ENCODE assay signal across 2 cellular contexts in the genomic region with DNA sequence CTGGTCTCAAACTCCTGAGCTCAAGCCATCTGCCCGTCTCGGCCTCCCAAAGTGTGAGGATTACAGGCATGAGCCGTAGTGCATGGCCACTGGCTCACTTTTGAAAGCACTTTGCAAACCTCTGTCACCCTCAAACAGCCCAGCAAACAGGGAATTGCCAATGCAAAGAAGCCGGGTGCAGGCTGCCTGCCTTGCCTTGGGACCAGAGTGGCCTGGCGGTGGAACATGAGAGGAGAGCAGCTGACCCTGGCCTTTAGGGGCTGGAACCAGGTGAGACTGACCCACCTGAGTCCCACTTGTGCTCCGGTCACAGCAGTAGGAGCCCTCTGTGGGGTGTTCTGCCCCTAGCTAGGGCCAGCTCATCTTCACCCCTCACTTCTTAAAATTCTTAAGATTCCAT.
TF ChIP-seq lines count a peak whose summit lies in the region.

No MANE protein-coding gene starts in this region.

TF ChIP-seq in GM23338, 12 proteins besides CTCF, POLR2A, EP300 and RAD21 (continued from another document):
- no peak for TF ChIP-seq STAT1 (IDR thresholded peaks at IDR 0.05; ENCODE audit: unreplicated experiment)
- no peak for TF ChIP-seq ZNF114 (CRISPR knock-in tag; IDR thresholded peaks at IDR 0.05)
- TF ChIP-seq, protein P1, sequence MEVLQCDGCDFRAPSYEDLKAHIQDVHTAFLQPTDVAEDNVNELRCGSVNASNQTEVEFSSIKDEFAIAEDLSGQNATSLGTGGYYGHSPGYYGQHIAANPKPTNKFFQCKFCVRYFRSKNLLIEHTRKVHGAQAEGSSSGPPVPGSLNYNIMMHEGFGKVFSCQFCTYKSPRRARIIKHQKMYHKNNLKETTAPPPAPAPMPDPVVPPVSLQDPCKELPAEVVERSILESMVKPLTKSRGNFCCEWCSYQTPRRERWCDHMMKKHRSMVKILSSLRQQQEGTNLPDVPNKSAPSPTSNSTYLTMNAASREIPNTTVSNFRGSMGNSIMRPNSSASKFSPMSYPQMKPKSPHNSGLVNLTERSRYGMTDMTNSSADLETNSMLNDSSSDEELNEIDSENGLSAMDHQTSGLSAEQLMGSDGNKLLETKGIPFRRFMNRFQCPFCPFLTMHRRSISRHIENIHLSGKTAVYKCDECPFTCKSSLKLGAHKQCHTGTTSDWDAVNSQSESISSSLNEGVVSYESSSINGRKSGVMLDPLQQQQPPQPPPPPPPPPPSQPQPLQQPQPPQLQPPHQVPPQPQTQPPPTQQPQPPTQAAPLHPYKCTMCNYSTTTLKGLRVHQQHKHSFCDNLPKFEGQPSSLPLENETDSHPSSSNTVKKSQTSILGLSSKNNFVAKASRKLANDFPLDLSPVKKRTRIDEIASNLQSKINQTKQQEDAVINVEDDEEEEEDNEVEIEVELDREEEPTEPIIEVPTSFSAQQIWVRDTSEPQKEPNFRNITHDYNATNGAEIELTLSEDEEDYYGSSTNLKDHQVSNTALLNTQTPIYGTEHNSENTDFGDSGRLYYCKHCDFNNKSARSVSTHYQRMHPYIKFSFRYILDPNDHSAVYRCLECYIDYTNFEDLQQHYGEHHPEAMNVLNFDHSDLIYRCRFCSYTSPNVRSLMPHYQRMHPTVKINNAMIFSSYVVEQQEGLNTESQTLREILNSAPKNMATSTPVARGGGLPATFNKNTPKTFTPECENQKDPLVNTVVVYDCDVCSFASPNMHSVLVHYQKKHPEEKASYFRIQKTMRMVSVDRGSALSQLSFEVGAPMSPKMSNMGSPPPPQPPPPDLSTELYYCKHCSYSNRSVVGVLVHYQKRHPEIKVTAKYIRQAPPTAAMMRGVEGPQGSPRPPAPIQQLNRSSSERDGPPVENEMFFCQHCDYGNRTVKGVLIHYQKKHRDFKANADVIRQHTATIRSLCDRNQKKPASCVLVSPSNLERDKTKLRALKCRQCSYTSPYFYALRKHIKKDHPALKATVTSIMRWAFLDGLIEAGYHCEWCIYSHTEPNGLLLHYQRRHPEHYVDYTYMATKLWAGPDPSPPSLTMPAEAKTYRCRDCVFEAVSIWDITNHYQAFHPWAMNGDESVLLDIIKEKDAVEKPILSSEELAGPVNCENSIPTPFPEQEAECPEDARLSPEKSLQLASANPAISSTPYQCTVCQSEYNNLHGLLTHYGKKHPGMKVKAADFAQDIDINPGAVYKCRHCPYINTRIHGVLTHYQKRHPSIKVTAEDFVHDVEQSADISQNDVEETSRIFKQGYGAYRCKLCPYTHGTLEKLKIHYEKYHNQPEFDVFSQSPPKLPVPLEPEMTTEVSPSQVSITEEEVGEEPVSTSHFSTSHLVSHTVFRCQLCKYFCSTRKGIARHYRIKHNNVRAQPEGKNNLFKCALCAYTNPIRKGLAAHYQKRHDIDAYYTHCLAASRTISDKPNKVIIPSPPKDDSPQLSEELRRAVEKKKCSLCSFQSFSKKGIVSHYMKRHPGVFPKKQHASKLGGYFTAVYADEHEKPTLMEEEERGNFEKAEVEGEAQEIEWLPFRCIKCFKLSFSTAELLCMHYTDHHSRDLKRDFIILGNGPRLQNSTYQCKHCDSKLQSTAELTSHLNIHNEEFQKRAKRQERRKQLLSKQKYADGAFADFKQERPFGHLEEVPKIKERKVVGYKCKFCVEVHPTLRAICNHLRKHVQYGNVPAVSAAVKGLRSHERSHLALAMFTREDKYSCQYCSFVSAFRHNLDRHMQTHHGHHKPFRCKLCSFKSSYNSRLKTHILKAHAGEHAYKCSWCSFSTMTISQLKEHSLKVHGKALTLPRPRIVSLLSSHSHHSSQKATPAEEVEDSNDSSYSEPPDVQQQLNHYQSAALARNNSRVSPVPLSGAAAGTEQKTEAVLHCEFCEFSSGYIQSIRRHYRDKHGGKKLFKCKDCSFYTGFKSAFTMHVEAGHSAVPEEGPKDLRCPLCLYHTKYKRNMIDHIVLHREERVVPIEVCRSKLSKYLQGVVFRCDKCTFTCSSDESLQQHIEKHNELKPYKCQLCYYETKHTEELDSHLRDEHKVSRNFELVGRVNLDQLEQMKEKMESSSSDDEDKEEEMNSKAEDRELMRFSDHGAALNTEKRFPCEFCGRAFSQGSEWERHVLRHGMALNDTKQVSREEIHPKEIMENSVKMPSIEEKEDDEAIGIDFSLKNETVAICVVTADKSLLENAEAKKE (CRISPR knock-in tag; IDR thresholded peaks at IDR 0.05), result no peak
- TF ChIP-seq, protein P2, sequence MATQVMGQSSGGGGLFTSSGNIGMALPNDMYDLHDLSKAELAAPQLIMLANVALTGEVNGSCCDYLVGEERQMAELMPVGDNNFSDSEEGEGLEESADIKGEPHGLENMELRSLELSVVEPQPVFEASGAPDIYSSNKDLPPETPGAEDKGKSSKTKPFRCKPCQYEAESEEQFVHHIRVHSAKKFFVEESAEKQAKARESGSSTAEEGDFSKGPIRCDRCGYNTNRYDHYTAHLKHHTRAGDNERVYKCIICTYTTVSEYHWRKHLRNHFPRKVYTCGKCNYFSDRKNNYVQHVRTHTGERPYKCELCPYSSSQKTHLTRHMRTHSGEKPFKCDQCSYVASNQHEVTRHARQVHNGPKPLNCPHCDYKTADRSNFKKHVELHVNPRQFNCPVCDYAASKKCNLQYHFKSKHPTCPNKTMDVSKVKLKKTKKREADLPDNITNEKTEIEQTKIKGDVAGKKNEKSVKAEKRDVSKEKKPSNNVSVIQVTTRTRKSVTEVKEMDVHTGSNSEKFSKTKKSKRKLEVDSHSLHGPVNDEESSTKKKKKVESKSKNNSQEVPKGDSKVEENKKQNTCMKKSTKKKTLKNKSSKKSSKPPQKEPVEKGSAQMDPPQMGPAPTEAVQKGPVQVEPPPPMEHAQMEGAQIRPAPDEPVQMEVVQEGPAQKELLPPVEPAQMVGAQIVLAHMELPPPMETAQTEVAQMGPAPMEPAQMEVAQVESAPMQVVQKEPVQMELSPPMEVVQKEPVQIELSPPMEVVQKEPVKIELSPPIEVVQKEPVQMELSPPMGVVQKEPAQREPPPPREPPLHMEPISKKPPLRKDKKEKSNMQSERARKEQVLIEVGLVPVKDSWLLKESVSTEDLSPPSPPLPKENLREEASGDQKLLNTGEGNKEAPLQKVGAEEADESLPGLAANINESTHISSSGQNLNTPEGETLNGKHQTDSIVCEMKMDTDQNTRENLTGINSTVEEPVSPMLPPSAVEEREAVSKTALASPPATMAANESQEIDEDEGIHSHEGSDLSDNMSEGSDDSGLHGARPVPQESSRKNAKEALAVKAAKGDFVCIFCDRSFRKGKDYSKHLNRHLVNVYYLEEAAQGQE (IDR thresholded peaks at IDR 0.05; ENCODE audit: unreplicated experiment), result no peak
- TF ChIP-seq, protein P3, sequence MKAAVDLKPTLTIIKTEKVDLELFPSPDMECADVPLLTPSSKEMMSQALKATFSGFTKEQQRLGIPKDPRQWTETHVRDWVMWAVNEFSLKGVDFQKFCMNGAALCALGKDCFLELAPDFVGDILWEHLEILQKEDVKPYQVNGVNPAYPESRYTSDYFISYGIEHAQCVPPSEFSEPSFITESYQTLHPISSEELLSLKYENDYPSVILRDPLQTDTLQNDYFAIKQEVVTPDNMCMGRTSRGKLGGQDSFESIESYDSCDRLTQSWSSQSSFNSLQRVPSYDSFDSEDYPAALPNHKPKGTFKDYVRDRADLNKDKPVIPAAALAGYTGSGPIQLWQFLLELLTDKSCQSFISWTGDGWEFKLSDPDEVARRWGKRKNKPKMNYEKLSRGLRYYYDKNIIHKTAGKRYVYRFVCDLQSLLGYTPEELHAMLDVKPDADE (IDR thresholded peaks at IDR 0.05), result no peak
- TF ChIP-seq EZH2 (IDR thresholded peaks at IDR 0.05; ENCODE audit: low read depth, unreplicated experiment), result no peak
- TF ChIP-seq EZH2phosphoT487 (IDR thresholded peaks at IDR 0.05; ENCODE audit: unreplicated experiment), result no peak
- TF ChIP-seq POLR2AphosphoS5 (IDR thresholded peaks at IDR 0.05; ENCODE audit: low read depth), result no peak
- no peak for TF ChIP-seq CREB1 (CRISPR knock-in tag; IDR thresholded peaks at IDR 0.05; ENCODE audit: low read depth)

TF ChIP-seq in WTC11, 78 proteins besides CTCF, POLR2A, EP300 and RAD21 (continued from another document):
- TF ChIP-seq, protein P4, sequence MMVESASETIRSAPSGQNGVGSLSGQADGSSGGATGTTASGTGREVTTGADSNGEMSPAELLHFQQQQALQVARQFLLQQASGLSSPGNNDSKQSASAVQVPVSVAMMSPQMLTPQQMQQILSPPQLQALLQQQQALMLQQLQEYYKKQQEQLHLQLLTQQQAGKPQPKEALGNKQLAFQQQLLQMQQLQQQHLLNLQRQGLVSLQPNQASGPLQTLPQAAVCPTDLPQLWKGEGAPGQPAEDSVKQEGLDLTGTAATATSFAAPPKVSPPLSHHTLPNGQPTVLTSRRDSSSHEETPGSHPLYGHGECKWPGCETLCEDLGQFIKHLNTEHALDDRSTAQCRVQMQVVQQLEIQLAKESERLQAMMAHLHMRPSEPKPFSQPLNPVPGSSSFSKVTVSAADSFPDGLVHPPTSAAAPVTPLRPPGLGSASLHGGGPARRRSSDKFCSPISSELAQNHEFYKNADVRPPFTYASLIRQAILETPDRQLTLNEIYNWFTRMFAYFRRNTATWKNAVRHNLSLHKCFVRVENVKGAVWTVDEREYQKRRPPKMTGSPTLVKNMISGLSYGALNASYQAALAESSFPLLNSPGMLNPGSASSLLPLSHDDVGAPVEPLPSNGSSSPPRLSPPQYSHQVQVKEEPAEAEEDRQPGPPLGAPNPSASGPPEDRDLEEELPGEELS (CRISPR knock-in tag; IDR thresholded peaks at IDR 0.05), result no peak
- TF ChIP-seq NR3C1 (CRISPR knock-in tag; conservative IDR thresholded peaks at IDR 0.05; ENCODE audit: low read depth), result no peak
- no peak for TF ChIP-seq ZBTB21 (CRISPR knock-in tag; IDR thresholded peaks at IDR 0.05; ENCODE audit: borderline replicate concordance)
- TF ChIP-seq, protein P5, sequence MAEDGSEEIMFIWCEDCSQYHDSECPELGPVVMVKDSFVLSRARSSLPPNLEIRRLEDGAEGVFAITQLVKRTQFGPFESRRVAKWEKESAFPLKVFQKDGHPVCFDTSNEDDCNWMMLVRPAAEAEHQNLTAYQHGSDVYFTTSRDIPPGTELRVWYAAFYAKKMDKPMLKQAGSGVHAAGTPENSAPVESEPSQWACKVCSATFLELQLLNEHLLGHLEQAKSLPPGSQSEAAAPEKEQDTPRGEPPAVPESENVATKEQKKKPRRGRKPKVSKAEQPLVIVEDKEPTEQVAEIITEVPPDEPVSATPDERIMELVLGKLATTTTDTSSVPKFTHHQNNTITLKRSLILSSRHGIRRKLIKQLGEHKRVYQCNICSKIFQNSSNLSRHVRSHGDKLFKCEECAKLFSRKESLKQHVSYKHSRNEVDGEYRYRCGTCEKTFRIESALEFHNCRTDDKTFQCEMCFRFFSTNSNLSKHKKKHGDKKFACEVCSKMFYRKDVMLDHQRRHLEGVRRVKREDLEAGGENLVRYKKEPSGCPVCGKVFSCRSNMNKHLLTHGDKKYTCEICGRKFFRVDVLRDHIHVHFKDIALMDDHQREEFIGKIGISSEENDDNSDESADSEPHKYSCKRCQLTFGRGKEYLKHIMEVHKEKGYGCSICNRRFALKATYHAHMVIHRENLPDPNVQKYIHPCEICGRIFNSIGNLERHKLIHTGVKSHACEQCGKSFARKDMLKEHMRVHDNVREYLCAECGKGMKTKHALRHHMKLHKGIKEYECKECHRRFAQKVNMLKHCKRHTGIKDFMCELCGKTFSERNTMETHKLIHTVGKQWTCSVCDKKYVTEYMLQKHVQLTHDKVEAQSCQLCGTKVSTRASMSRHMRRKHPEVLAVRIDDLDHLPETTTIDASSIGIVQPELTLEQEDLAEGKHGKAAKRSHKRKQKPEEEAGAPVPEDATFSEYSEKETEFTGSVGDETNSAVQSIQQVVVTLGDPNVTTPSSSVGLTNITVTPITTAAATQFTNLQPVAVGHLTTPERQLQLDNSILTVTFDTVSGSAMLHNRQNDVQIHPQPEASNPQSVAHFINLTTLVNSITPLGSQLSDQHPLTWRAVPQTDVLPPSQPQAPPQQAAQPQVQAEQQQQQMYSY (CRISPR knock-in tag; IDR thresholded peaks at IDR 0.05), result no peak
- TF ChIP-seq, protein P6, sequence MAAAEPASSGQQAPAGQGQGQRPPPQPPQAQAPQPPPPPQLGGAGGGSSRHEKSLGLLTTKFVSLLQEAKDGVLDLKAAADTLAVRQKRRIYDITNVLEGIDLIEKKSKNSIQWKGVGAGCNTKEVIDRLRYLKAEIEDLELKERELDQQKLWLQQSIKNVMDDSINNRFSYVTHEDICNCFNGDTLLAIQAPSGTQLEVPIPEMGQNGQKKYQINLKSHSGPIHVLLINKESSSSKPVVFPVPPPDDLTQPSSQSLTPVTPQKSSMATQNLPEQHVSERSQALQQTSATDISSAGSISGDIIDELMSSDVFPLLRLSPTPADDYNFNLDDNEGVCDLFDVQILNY (CRISPR knock-in tag; IDR thresholded peaks at IDR 0.05), result no peak
- TF ChIP-seq, protein P7, sequence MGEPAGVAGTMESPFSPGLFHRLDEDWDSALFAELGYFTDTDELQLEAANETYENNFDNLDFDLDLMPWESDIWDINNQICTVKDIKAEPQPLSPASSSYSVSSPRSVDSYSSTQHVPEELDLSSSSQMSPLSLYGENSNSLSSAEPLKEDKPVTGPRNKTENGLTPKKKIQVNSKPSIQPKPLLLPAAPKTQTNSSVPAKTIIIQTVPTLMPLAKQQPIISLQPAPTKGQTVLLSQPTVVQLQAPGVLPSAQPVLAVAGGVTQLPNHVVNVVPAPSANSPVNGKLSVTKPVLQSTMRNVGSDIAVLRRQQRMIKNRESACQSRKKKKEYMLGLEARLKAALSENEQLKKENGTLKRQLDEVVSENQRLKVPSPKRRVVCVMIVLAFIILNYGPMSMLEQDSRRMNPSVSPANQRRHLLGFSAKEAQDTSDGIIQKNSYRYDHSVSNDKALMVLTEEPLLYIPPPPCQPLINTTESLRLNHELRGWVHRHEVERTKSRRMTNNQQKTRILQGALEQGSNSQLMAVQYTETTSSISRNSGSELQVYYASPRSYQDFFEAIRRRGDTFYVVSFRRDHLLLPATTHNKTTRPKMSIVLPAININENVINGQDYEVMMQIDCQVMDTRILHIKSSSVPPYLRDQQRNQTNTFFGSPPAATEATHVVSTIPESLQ (CRISPR knock-in tag; IDR thresholded peaks at IDR 0.05), result no peak
- TF ChIP-seq, protein P8, sequence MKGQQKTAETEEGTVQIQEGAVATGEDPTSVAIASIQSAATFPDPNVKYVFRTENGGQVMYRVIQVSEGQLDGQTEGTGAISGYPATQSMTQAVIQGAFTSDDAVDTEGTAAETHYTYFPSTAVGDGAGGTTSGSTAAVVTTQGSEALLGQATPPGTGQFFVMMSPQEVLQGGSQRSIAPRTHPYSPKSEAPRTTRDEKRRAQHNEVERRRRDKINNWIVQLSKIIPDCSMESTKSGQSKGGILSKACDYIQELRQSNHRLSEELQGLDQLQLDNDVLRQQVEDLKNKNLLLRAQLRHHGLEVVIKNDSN (CRISPR knock-in tag; IDR thresholded peaks at IDR 0.05), result no peak
- TF ChIP-seq ZNF317 (CRISPR knock-in tag; IDR thresholded peaks at IDR 0.05; ENCODE audit: borderline replicate concordance, low read depth), result no peak
- TF ChIP-seq ZNF138 (CRISPR knock-in tag; conservative IDR thresholded peaks at IDR 0.05), result no peak
- no peak for TF ChIP-seq PRRX2 (CRISPR knock-in tag; IDR thresholded peaks at IDR 0.05)
- TF ChIP-seq ZNF121 (CRISPR knock-in tag; IDR thresholded peaks at IDR 0.05), result no peak
- TF ChIP-seq, protein P9, sequence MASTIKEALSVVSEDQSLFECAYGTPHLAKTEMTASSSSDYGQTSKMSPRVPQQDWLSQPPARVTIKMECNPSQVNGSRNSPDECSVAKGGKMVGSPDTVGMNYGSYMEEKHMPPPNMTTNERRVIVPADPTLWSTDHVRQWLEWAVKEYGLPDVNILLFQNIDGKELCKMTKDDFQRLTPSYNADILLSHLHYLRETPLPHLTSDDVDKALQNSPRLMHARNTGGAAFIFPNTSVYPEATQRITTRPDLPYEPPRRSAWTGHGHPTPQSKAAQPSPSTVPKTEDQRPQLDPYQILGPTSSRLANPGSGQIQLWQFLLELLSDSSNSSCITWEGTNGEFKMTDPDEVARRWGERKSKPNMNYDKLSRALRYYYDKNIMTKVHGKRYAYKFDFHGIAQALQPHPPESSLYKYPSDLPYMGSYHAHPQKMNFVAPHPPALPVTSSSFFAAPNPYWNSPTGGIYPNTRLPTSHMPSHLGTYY (CRISPR knock-in tag; IDR thresholded peaks at IDR 0.05), result no peak
- no peak for TF ChIP-seq CREB1 (CRISPR knock-in tag; IDR thresholded peaks at IDR 0.05)
- TF ChIP-seq NR2C2 (CRISPR knock-in tag; IDR thresholded peaks at IDR 0.05), result no peak
